ENCODE assay signal across 17 cellular contexts in the genomic region with DNA sequence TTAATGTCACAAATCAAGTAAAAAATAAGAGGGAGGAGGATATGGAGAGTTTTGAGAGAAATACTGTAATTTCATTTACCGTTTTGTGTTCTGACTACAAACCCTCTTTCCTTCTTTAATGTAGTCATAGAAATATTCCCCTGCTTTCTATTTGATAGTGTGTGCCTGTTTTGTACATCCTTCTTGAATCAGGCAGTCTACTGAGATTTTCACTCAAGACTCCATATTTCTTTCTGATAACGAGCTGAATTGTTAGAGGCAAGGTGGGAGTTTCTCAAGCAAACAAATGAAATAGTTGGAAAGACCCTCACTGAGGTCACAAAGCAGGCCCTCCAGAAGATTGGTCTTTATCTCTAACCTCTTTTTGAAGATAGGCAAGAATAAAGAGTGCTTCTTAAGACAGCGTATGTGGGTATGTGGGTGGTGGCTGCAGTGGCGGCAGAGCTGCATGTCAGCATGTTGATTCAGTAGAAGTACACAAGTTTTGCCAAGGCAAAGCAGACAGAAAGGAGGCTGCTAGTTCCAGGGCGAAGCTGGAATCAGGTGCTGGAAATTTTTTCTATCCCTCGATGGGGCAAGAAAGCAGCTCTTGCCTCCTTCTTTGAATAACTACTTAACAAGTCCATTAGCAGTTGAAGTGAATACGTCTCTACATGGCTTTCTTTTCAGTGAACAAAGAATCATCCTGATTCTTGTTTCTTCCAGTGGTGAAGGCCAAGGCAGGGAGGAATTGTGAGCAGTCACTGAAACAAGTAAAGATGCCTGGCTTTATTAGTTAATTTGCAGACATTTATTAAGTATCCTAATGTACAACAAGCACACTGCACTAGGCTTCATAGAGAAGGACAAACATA.
A peak's percentile ranks its signal among the peaks of the same experiment; 100 is the strongest.
DNase-seq lines count a peak whose midpoint lies in the region; ATAC-seq and TF ChIP-seq lines count a peak whose summit lies in the region.
"Had no signal": no experiment of that assay in that cellular context is flagged by ENCODE, and none has a peak within 500 bp of the region (broad histone marks: within the 10 kb centered on the region; RNA-seq: fewer than 3 reads in every experiment).

No MANE protein-coding gene starts in this region.

- H3K4me1 ChIP-seq in CD4-positive, CD25-positive, alpha-beta regulatory T cell (ENCODE audit: control insufficient read depth, insufficient read depth, low read length, poor library complexity, severe bottlenecking) = peaks cover 12% of the 10 kb centered on the region
- H3K4me1 ChIP-seq in HUES48 (ENCODE audit: control insufficient read depth, insufficient read depth, low read length) (peaks cover 6% of the 10 kb centered on the region; the same call in 1 of the 2 replicates), Peyer's patch (no peaks in the 10 kb centered on the region)
- H3K4me1 ChIP-seq: spleen had no signal

- ATAC-seq in CD4-positive, CD25-positive, alpha-beta regulatory T cell (ENCODE audit: low read depth in 2 of 2) = peak; percentile 61 to 77
- ATAC-seq in GM21723 (IDR thresholded peaks at IDR 0.05; ENCODE audit: unreplicated experiment) = no peak
- ATAC-seq: HepG2 had no signal

- peaks cover 3% of the 10 kb centered on the region for H3K36me3 Mint-ChIP-seq in CD4-positive, CD25-positive, alpha-beta regulatory T cell
- H3K36me3 Mint-ChIP-seq in brain (no peaks in the 10 kb centered on the region), neural crest cell (ENCODE audit: low read depth) (peaks cover 3% of the 10 kb centered on the region)

- H3K4me1 Mint-ChIP-seq in CD4-positive, CD25-positive, alpha-beta regulatory T cell = peaks cover 0 to 24% (median 9%) of the 10 kb centered on the region in 4 donors
- H3K4me1 Mint-ChIP-seq in brain (peaks cover 7% of the 10 kb centered on the region), neural crest cell (peaks cover 11% of the 10 kb centered on the region)

- H3K9me3 Mint-ChIP-seq in CD4-positive, CD25-positive, alpha-beta regulatory T cell = peaks cover 0 to 11% (median 3%) of the 10 kb centered on the region in 7 donors
- H3K9me3 Mint-ChIP-seq in brain = peaks cover 11 to 20% (median 18%) of the 10 kb centered on the region in 5 experiments
- H3K9me3 Mint-ChIP-seq in neural crest cell = peaks cover 5% of the 10 kb centered on the region

- H3K36me3 ChIP-seq in CD4-positive, CD25-positive, alpha-beta regulatory T cell (ENCODE audit: control insufficient read depth, insufficient read depth, low read length) = no peaks in the 10 kb centered on the region
- H3K36me3 ChIP-seq in HUES48 (ENCODE audit: control insufficient read depth, insufficient read depth, low read length) (no peaks in the 10 kb centered on the region), Peyer's patch (no peaks in the 10 kb centered on the region)
- H3K36me3 ChIP-seq: spleen had no signal

- H3K27me3 ChIP-seq in CD4-positive, CD25-positive, alpha-beta regulatory T cell (ENCODE audit: control insufficient read depth, insufficient read depth, low read length) = no peaks in the 10 kb centered on the region
- no peaks in the 10 kb centered on the region for H3K27me3 ChIP-seq in HUES48 (ENCODE audit: control insufficient read depth, insufficient read depth, low read length)
- no peaks in the 10 kb centered on the region for H3K27me3 ChIP-seq in Peyer's patch
- H3K27me3 ChIP-seq: spleen had no signal

- DNase-seq in CD4-positive, CD25-positive, alpha-beta regulatory T cell = peak in 2 of 3 donors; percentile 29 to 67
- no peak for DNase-seq in neural crest cell (ENCODE audit: low read depth, low spot score)
- DNase-seq in SHP77 (lab: John Stamatoyannopoulos, UW) = no peak
- no peak for DNase-seq in Peyer's patch
- DNase-seq in NK-92 (lab: John Stamatoyannopoulos, UW; ENCODE audit: unreplicated experiment) = no peak
- DNase-seq: activated CD4-positive, alpha-beta T cell treated with anti-CD3 and anti-CD28 coated beads for 1 hour; aorta; dermis blood vessel endothelial cell; erythroblast; midbrain; NCI-H2107; NCI-H774; spleen had no signal

- H3K27me3 Mint-ChIP-seq in CD4-positive, CD25-positive, alpha-beta regulatory T cell = no peaks in the 10 kb centered on the region
- H3K27me3 Mint-ChIP-seq in brain (no peaks in the 10 kb centered on the region), neural crest cell (ENCODE audit: low read depth) (no peaks in the 10 kb centered on the region)

- H3K27ac Mint-ChIP-seq in CD4-positive, CD25-positive, alpha-beta regulatory T cell = peak overlapping the region; percentile 87 to 98 (median 92)
- H3K27ac Mint-ChIP-seq in brain (peak overlapping the region; percentile 8 to 87 (median 49)), neural crest cell (ENCODE audit: unreplicated experiment) (peak overlapping the region; percentile 87)

- no peak for TF ChIP-seq CTCF in brain (conservative IDR thresholded peaks at IDR 0.05)
- no peak for TF ChIP-seq CTCF in neural crest cell (conservative IDR thresholded peaks at IDR 0.05)
- no peak for TF ChIP-seq CTCF in Peyer's patch (IDR thresholded peaks at IDR 0.05)

- peaks cover 0 to 3% of the 10 kb centered on the region in 2 experiments for H3K9me3 ChIP-seq in CD4-positive, CD25-positive, alpha-beta regulatory T cell (ENCODE audit: control insufficient read depth in 2 of 2, low read length in 2 of 2)
- no peaks in the 10 kb centered on the region for H3K9me3 ChIP-seq in HUES48 (ENCODE audit: control insufficient read depth, insufficient read depth, low read length)
- H3K9me3 ChIP-seq in Peyer's patch = no peaks in the 10 kb centered on the region

- H3K9ac ChIP-seq in HUES48 (ENCODE audit: low read depth, low read length) = no peak overlapping the region

- no peak for TF ChIP-seq POLR2A in Peyer's patch (IDR thresholded peaks at IDR 0.05)

- peak overlapping the region; percentile 41 to 74 (median 66) for H3K4me3 Mint-ChIP-seq in CD4-positive, CD25-positive, alpha-beta regulatory T cell
- H3K4me3 Mint-ChIP-seq in brain (peak overlapping the region in 3 of 5 experiments; percentile 19 to 32 (median 24)), neural crest cell (no peak overlapping the region)

- H3K4me3 ChIP-seq in CD4-positive, CD25-positive, alpha-beta regulatory T cell (ENCODE audit: low read depth, low read length) = peak overlapping the region; percentile 51
- no peak overlapping the region for H3K4me3 ChIP-seq in HUES48 (ENCODE audit: low read depth, low read length)
- H3K4me3 ChIP-seq in Peyer's patch = no peak overlapping the region
- H3K4me3 ChIP-seq: spleen had no signal

- peak overlapping the region; percentile 70 for H3K27ac ChIP-seq in CD4-positive, CD25-positive, alpha-beta regulatory T cell (ENCODE audit: insufficient read depth, low read length, poor library complexity, severe bottlenecking)
- H3K27ac ChIP-seq in HUES48 (ENCODE audit: low read depth, low read length) = peak overlapping the region; percentile 37
- H3K27ac ChIP-seq in Peyer's patch = no peak overlapping the region
- H3K27ac ChIP-seq: spleen had no signal

Comparison
In these comparisons a context has a peak if more than half of its experiments do, and no peak if none do; other contexts are left out.
1. DNase-seq: peak in CD4-positive, CD25-positive, alpha-beta regulatory T cell (2 of 3); none in neural crest cell (single experiment), SHP77 (0 of 2), Peyer's patch (0 of 3) and NK-92 (single experiment).
2. H3K27ac ChIP-seq: peak in CD4-positive, CD25-positive, alpha-beta regulatory T cell (single experiment) and HUES48 (single experiment); none in Peyer's patch (0 of 4).
3. Peak in every context shown above with its lines, with median percentiles within 50 percentile points of each other: H3K27ac Mint-ChIP-seq.